In the genomic region with DNA sequence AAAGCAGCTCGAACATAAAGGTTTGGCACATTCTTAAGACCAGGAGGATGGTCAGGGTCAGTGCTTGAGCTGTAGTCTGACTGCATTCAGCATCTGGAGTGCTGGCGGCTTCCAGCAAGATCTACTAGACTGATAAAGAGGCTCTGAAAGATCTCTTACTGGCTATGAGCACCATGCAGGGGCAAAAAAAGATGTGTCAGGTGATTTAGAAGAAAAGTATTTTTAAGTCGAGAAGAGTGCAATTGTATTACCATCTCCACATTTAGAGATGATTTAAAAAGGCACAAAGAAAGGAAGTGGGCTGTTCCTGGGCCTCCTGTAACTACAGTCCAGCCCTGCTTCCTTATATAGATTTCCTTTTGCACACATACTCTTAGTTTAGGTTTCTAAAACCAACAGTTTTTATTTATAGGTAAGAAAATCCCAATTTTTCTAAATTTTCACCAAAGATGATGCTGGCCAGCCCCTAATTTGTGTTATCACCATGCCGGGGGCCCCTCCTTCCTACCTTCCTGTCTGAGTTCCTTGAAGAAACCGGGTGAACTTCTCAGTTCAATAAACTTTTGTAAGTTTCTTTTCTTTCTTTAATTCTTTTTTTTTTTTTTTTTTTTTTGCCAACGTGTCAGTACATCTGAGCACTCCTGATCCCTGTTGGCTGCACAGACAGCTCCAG, we compare ENCODE assay signal across 8 cellular contexts.
DNase-seq lines count a peak whose midpoint lies in the region; ATAC-seq and TF ChIP-seq lines count a peak whose summit lies in the region.

No MANE protein-coding gene starts in this region.

- DNase-seq in heart left ventricle (peak in 3 of 5 donors; percentile 41 to 52 (median 52)), Right ventricle myocardium inferior (ENCODE audit: missing footprints) (no peak), iris pigment epithelial cell (ENCODE audit: low read depth) (peak; percentile 78), superior temporal gyrus (ENCODE audit: extremely low spot score) (peak; percentile 60), cerebellar cortex (ENCODE audit: low spot score) (no peak), WERI-Rb-1 (no peak)
- peak; percentile 13 for DNase-seq in activated CD4-positive, alpha-beta memory T cell treated with anti-CD3 and anti-CD28 coated beads for 36 hours

- no peak for TF ChIP-seq CTCF in heart left ventricle (IDR thresholded peaks at IDR 0.05)
- TF ChIP-seq CTCF in WERI-Rb-1 (IDR thresholded peaks at IDR 0.05; ENCODE audit: low read depth, low read length) = no peak

- H3K27me3 Mint-ChIP-seq in activated CD4-positive, alpha-beta memory T cell treated with anti-CD3 and anti-CD28 coated beads for 36 hours = no peaks in the 10 kb centered on the region

- H3K36me3 ChIP-seq in heart left ventricle (no peaks in the 10 kb centered on the region), WERI-Rb-1 (no peaks in the 10 kb centered on the region)

- peak overlapping the region; percentile 82 to 99 (median 94) for H3K27ac ChIP-seq in heart left ventricle
- no peak overlapping the region for H3K27ac ChIP-seq in WERI-Rb-1

- no peaks in the 10 kb centered on the region for H3K9me3 Mint-ChIP-seq in activated CD4-positive, alpha-beta memory T cell treated with anti-CD3 and anti-CD28 coated beads for 36 hours

- no peaks in the 10 kb centered on the region for H3K36me3 Mint-ChIP-seq in activated CD4-positive, alpha-beta memory T cell treated with anti-CD3 and anti-CD28 coated beads for 36 hours

- H3K4me1 Mint-ChIP-seq in activated CD4-positive, alpha-beta memory T cell treated with anti-CD3 and anti-CD28 coated beads for 36 hours (ENCODE audit: low read depth) = peaks cover 16% of the 10 kb centered on the region

- no peak overlapping the region for H3K27ac Mint-ChIP-seq in activated CD4-positive, alpha-beta memory T cell treated with anti-CD3 and anti-CD28 coated beads for 36 hours

- POLR2A ChIA-PET in activated CD4-positive, alpha-beta memory T cell treated with anti-CD3 and anti-CD28 coated beads for 36 hours (lab: Charles Lee) = no interaction called here

- H3K4me3 ChIP-seq in heart left ventricle (peak overlapping the region in 11 of 12 donors; percentile 9 to 47 (median 36)), WERI-Rb-1 (ENCODE audit: low read depth, low read length) (no peak overlapping the region)

- peaks cover 22 to 85% (median 80%) of the 10 kb centered on the region in 12 donors for H3K4me1 ChIP-seq in heart left ventricle

- no peak for TF ChIP-seq POLR2A in heart left ventricle (IDR thresholded peaks at IDR 0.05)

- CTCF ChIA-PET in activated CD4-positive, alpha-beta memory T cell treated with anti-CD3 and anti-CD28 coated beads for 36 hours (lab: Charles Lee) = interaction anchor here (1.1 kb wide), 1 partner anchor 199 kb away, joined by 4 read pairs; no protein-coding TSS in a partner anchor

- ATAC-seq in heart left ventricle (peak; percentile 9 to 57 (median 28)), Right ventricle myocardium inferior (no peak), HG03342 (IDR thresholded peaks at IDR 0.05; ENCODE audit: unreplicated experiment) (no peak)

- H3K9me3 ChIP-seq in heart left ventricle (no peaks in the 10 kb centered on the region), WERI-Rb-1 (ENCODE audit: severe bottlenecking) (no peaks in the 10 kb centered on the region)

- no peaks in the 10 kb centered on the region for H3K27me3 ChIP-seq in heart left ventricle
- no peaks in the 10 kb centered on the region for H3K27me3 ChIP-seq in WERI-Rb-1 (ENCODE audit: insufficient read depth, low read depth, severe bottlenecking)

- intact Hi-C loops in heart left ventricle (cut with DNase I) (loop anchor here in 9 of 10 donors (1.0 to 10.0 kb wide), 14 partner anchors 22 to 176 kb away; partner anchors contain the start of gene PLPP1 (in 6 of the 9)), Right ventricle myocardium inferior (cut with DNase I) (loop anchor here (1.0 to 5.0 kb wide), 4 partner anchors 23 to 163 kb away; partner anchors contain the start of gene PLPP1)
- intact Hi-C loops in activated CD4-positive, alpha-beta memory T cell treated with anti-CD3 and anti-CD28 coated beads for 36 hours (cut with micrococcal nuclease) = no loop called here

- 1 to 7% (median 5%) methylated on average over 6 of the region's 6 CpGs for WGBS in heart left ventricle, 4 donors

- no peak overlapping the region for H3K4me3 Mint-ChIP-seq in activated CD4-positive, alpha-beta memory T cell treated with anti-CD3 and anti-CD28 coated beads for 36 hours

Comparison
In these comparisons a context has a peak if more than half of its experiments do, and no peak if none do; other contexts are left out.
1. ATAC-seq: peak in heart left ventricle (4 of 4); none in Right ventricle myocardium inferior (single experiment) and HG03342 (single experiment).
2. DNase-seq: peak in heart left ventricle (3 of 5), activated CD4-positive, alpha-beta memory T cell treated with anti-CD3 and anti-CD28 coated beads for 36 hours (single experiment), iris pigment epithelial cell (single experiment) and superior temporal gyrus (single experiment); none in Right ventricle myocardium inferior (single experiment), cerebellar cortex (single experiment) and WERI-Rb-1 (single experiment).